Comparison of ENCODE assay signal across 9 cellular contexts in genomic region chr19:1275976-1276619, GRCh38. TPM values are rescaled to one million over a fixed set of nuclear protein-coding genes. Genes with fewer than 3 reads are reported as not detected.
DNase-seq lines count a peak whose midpoint lies in the region; ATAC-seq and TF ChIP-seq lines count a peak whose summit lies in the region.
"Had no signal": no experiment of that assay in that cellular context is flagged by ENCODE, and none has a peak within 500 bp of the region (broad histone marks: within the 10 kb centered on the region; RNA-seq: fewer than 3 reads in every experiment).

No MANE protein-coding gene starts in this region.

- peaks cover 54% of the 10 kb centered on the region for H3K4me1 ChIP-seq in body of pancreas
- peaks cover 41% of the 10 kb centered on the region for H3K4me1 ChIP-seq in mesenchymal stem cell (ENCODE audit: control insufficient read depth, insufficient read depth, low read depth, low read length)
- peaks cover 48% of the 10 kb centered on the region for H3K4me1 ChIP-seq in upper lobe of right lung

- no peaks in the 10 kb centered on the region for H3K27me3 Mint-ChIP-seq in activated naive CD4-positive, alpha-beta T cell treated with anti-CD3 and anti-CD28 coated beads, Interleukin-2, amount 10 ng/mL, durations not matched to agents 7 days and 5 days

- peaks cover 50% of the 10 kb centered on the region for H3K4me1 Mint-ChIP-seq in activated naive CD4-positive, alpha-beta T cell treated with anti-CD3 and anti-CD28 coated beads, Interleukin-2, amount 10 ng/mL, durations not matched to agents 7 days and 5 days

- peak overlapping the region; percentile 79 for H2BK120ac ChIP-seq in mesenchymal stem cell (ENCODE audit: low read depth, low read length)

- H3K18ac ChIP-seq in mesenchymal stem cell (ENCODE audit: low read depth in 1 of 2, low read length in 2 of 2) = peak overlapping the region; percentile 82 to 84

- peak overlapping the region; percentile 2 for H2AK5ac ChIP-seq in mesenchymal stem cell (ENCODE audit: low read length, severe bottlenecking)

- peak overlapping the region; percentile 43 to 72 for H3K4me3 ChIP-seq in body of pancreas
- peak overlapping the region; percentile 65 to 88 for H3K4me3 ChIP-seq in mesenchymal stem cell (ENCODE audit: insufficient read depth in 1 of 2, low read depth in 1 of 2, low read length in 2 of 2)
- peak overlapping the region; percentile 69 for H3K4me3 ChIP-seq in upper lobe of right lung

- intact Hi-C loops in body of pancreas (cut with DNase I) (no loop called here), upper lobe of right lung (cut with DNase I) (no loop called here)

- H2AFZ ChIP-seq in mesenchymal stem cell (ENCODE audit: low read depth, low read length) = no peak overlapping the region

- H3K36me3 ChIP-seq in body of pancreas (replicated peaks in 1 of 2; ENCODE audit: insufficient read depth in 1 of 2, low read depth in 2 of 2) = peaks cover 7 to 22% of the 10 kb centered on the region in 2 donors
- peaks cover 57 to 83% of the 10 kb centered on the region in 2 experiments for H3K36me3 ChIP-seq in mesenchymal stem cell (ENCODE audit: control insufficient read depth in 1 of 2, insufficient read depth in 2 of 2, low read depth in 1 of 2, low read length in 2 of 2)
- peaks cover 54% of the 10 kb centered on the region for H3K36me3 ChIP-seq in upper lobe of right lung

- H4K91ac ChIP-seq in mesenchymal stem cell (ENCODE audit: low read length) = peak overlapping the region; percentile 85

- no peak overlapping the region for H2BK5ac ChIP-seq in mesenchymal stem cell (ENCODE audit: low read depth, low read length, poor library complexity, severe bottlenecking)

- H3K4me3 Mint-ChIP-seq in activated naive CD4-positive, alpha-beta T cell treated with anti-CD3 and anti-CD28 coated beads, Interleukin-2, amount 10 ng/mL, durations not matched to agents 7 days and 5 days = peak overlapping the region; percentile 89

- H3K36me3 Mint-ChIP-seq in activated naive CD4-positive, alpha-beta T cell treated with anti-CD3 and anti-CD28 coated beads, Interleukin-2, amount 10 ng/mL, durations not matched to agents 7 days and 5 days = peaks cover 49% of the 10 kb centered on the region

- H4K8ac ChIP-seq in mesenchymal stem cell (ENCODE audit: low read length) = peak overlapping the region; percentile 78

- TF ChIP-seq CTCF in body of pancreas (IDR thresholded peaks at IDR 0.05) = no peak
- no peak for TF ChIP-seq CTCF in upper lobe of right lung (IDR thresholded peaks at IDR 0.05)

- H3K4ac ChIP-seq in mesenchymal stem cell (ENCODE audit: low read depth in 1 of 2, low read length in 2 of 2) = peak overlapping the region; percentile 56 to 73

- WGBS in body of pancreas, 2 donors = 12 to 13% methylated on average over 26 to 33 of the region's 43 CpGs
- WGBS in mesenchymal stem cell = 17% methylated on average over 42 of the region's 43 CpGs

- peak overlapping the region; percentile 86 to 100 (median 98) for H3K27ac ChIP-seq in body of pancreas
- peak overlapping the region; percentile 58 for H3K27ac ChIP-seq in mesenchymal stem cell (ENCODE audit: low read length, poor library complexity, severe bottlenecking)
- H3K27ac ChIP-seq in upper lobe of right lung = peak overlapping the region; percentile 94

- no peaks in the 10 kb centered on the region for H3K9me3 Mint-ChIP-seq in activated naive CD4-positive, alpha-beta T cell treated with anti-CD3 and anti-CD28 coated beads, Interleukin-2, amount 10 ng/mL, durations not matched to agents 7 days and 5 days

- CTCF ChIA-PET in activated naive CD4-positive, alpha-beta T cell treated with anti-CD3 and anti-CD28 coated beads, Interleukin-2, amount 10 ng/mL, durations not matched to agents 7 days and 5 days (lab: Charles Lee) = interaction anchor here (5.3 kb wide), 1 partner anchor 32 kb away, joined by 31 read pairs; no protein-coding TSS in a partner anchor

- H3K27ac Mint-ChIP-seq in activated naive CD4-positive, alpha-beta T cell treated with anti-CD3 and anti-CD28 coated beads, Interleukin-2, amount 10 ng/mL, durations not matched to agents 7 days and 5 days = peak overlapping the region; percentile 99

- peak overlapping the region in 1 of 2 experiments; percentile 87 for H3K23ac ChIP-seq in mesenchymal stem cell (ENCODE audit: low read length in 2 of 2)

- H3K4me2 ChIP-seq in mesenchymal stem cell (ENCODE audit: low read length, poor library complexity, severe bottlenecking) = peak overlapping the region; percentile 92

- no peak for DNase-seq in activated naive CD4-positive, alpha-beta T cell treated with anti-CD3 and anti-CD28 coated beads, Interleukin-2, amount 10 ng/mL, durations not matched to agents 7 days and 5 days
- DNase-seq in activated naive CD4-positive, alpha-beta T cell treated with anti-CD3 and anti-CD28 coated beads, Interleukin-2, amount 50 U/mL, for 16 hours = no peak
- DNase-seq in body of pancreas (peak in 2 of 4 donors; percentile 47 to 53), mesenchymal stem cell (no peak), upper lobe of right lung (no peak), NCI-H187 treated with DMSO at 0.1 percent for 48 hours (lab: John Stamatoyannopoulos, UW) (no peak), left lobe of liver (ENCODE audit: low spot score) (no peak), D341Med (ENCODE audit: low spot score) (no peak)

- peak overlapping the region in 1 of 2 experiments; percentile 98 for H3K14ac ChIP-seq in mesenchymal stem cell (ENCODE audit: low read length in 2 of 2)

- H3K9me3 ChIP-seq in body of pancreas (no peaks in the 10 kb centered on the region), mesenchymal stem cell (ENCODE audit: control insufficient read depth, low read length) (no peaks in the 10 kb centered on the region), upper lobe of right lung (no peaks in the 10 kb centered on the region)

- peak overlapping the region; percentile 85 for H2BK15ac ChIP-seq in mesenchymal stem cell (ENCODE audit: low read depth, poor library complexity, severe bottlenecking)

- ATAC-seq in body of pancreas (no peak), upper lobe of right lung (no peak), left lobe of liver (no peak)

- no peaks in the 10 kb centered on the region for H3K27me3 ChIP-seq in body of pancreas
- no peaks in the 10 kb centered on the region for H3K27me3 ChIP-seq in mesenchymal stem cell (ENCODE audit: control insufficient read depth in 1 of 2, insufficient read depth in 1 of 2, low read length in 2 of 2)
- H3K27me3 ChIP-seq in upper lobe of right lung = no peaks in the 10 kb centered on the region

- peak in 2 of 3 donors; percentile 42 to 56 for TF ChIP-seq POLR2A in body of pancreas (IDR thresholded peaks at IDR 0.05)

- peaks cover 22% of the 10 kb centered on the region for H3K79me1 ChIP-seq in mesenchymal stem cell (replicated peaks; ENCODE audit: low read length, poor library complexity, severe bottlenecking)

- peak overlapping the region; percentile 94 for H3K9ac ChIP-seq in mesenchymal stem cell (ENCODE audit: low read length)

- H2BK12ac ChIP-seq in mesenchymal stem cell (ENCODE audit: low read length in 2 of 2) = peak overlapping the region; percentile 7 to 9

RNA-seq across cellular contexts. Expression of gene FAM174C, which starts 0.8 kb away (rescaled TPM):
- total RNA-seq in body of pancreas (10 to 100 TPM; 48.0 to 63.9 TPM), upper lobe of right lung (41.4 TPM), left lobe of liver (48.0 TPM)
- 60.2 TPM for polyA plus RNA-seq in mesenchymal stem cell (2013, experiment 1 of 2)
- polyA plus RNA-seq in mesenchymal stem cell (2013, experiment 2 of 2) = 59.6 TPM

RNA-seq across cellular contexts. Expression of gene CIRBP, which starts 7.0 kb away (rescaled TPM):
- total RNA-seq in body of pancreas = 100 to 1,000 TPM; 582 to 630 TPM
- 118 TPM for polyA plus RNA-seq in mesenchymal stem cell (2013, experiment 1 of 2)
- polyA plus RNA-seq in mesenchymal stem cell (2013, experiment 2 of 2) = 120 TPM
- 322 TPM for total RNA-seq in upper lobe of right lung
- total RNA-seq in left lobe of liver = 125 TPM

RNA-seq across cellular contexts. Expression of gene EFNA2, which starts 9.6 kb away (rescaled TPM):
- total RNA-seq in body of pancreas = not detected
- polyA plus RNA-seq in mesenchymal stem cell (2013, experiment 1 of 2) = 0.06 TPM
- 0.15 TPM for polyA plus RNA-seq in mesenchymal stem cell (2013, experiment 2 of 2)
- not detected for total RNA-seq in upper lobe of right lung
- total RNA-seq in left lobe of liver = 8.6 TPM
- total RNA-seq: T-helper 2 cell treated with Interferon-gamma antibody and Interleukin-4, amounts not matched to agents 100 ng/mL and 5 ng/mL, for 36 hours had no signal

RNA-seq across cellular contexts. Expression of gene MIDN, which starts 27.7 kb away (rescaled TPM):
- total RNA-seq in body of pancreas (10 to 100 TPM; 36.3 to 43.5 TPM), upper lobe of right lung (135 TPM), left lobe of liver (51.7 TPM)
- polyA plus RNA-seq in mesenchymal stem cell (2013, experiment 1 of 2) = 58.6 TPM
- 58.0 TPM for polyA plus RNA-seq in mesenchymal stem cell (2013, experiment 2 of 2)

RNA-seq across cellular contexts. Expression of gene ATP5F1D, which starts 34.5 kb away (rescaled TPM):
- total RNA-seq in body of pancreas (100 to 1,000 TPM; 156 to 157 TPM), upper lobe of right lung (126 TPM), left lobe of liver (282 TPM)
- 121 TPM for polyA plus RNA-seq in mesenchymal stem cell (2013, experiment 1 of 2)
- 127 TPM for polyA plus RNA-seq in mesenchymal stem cell (2013, experiment 2 of 2)
